ENCODE assay signal across 26 cellular contexts in genomic region chr5:118111956-118112355, GRCh38.
"Had no signal": no experiment of that assay in that cellular context is flagged by ENCODE, and none has a peak within 500 bp of the region (broad histone marks: within the 10 kb centered on the region; RNA-seq: fewer than 3 reads in every experiment).

No MANE protein-coding gene starts in this region.

- H3K27me3 Mint-ChIP-seq: naive thymus-derived CD4-positive, alpha-beta T cell had no signal

- H3K4me1 ChIP-seq: esophagus squamous epithelium, gastrocnemius medialis, heart right ventricle, lower lobe of right lung had no signal

- H3K4me1 Mint-ChIP-seq: immature natural killer cell; naive thymus-derived CD4-positive, alpha-beta T cell had no signal

- H3K36me3 Mint-ChIP-seq: naive thymus-derived CD4-positive, alpha-beta T cell had no signal

- H3K27me3 ChIP-seq: dorsolateral prefrontal cortex, esophagus squamous epithelium, gastrocnemius medialis, heart right ventricle had no signal

- DNase-seq: dermis blood vessel endothelial cell; dorsolateral prefrontal cortex; effector CD4-positive, alpha-beta T cell; effector memory CD4-positive, alpha-beta T cell; erythroblast; esophagus squamous epithelium; foreskin fibroblast; foreskin melanocyte; gastrocnemius medialis; glutamatergic neuron; head of caudate nucleus; heart right ventricle; hippocampal formation; immature natural killer cell; islet precursor cell; kidney glomerular epithelial cell; left colon; left ventricle myocardium superior; lower lobe of right lung; mesenchymal stem cell; midbrain; naive thymus-derived CD4-positive, alpha-beta T cell had no signal

- ATAC-seq: esophagus mucosa; gastrocnemius medialis; heart right ventricle; left colon; left lobe of liver; left ventricle myocardium superior; lower lobe of right lung; naive thymus-derived CD4-positive, alpha-beta T cell had no signal

- H3K27ac Mint-ChIP-seq: immature natural killer cell; naive thymus-derived CD4-positive, alpha-beta T cell had no signal

- H3K4me3 ChIP-seq: coronary artery, dorsolateral prefrontal cortex, esophagus squamous epithelium, gastrocnemius medialis, heart right ventricle, lower lobe of right lung had no signal

- H3K4me3 Mint-ChIP-seq: immature natural killer cell; naive thymus-derived CD4-positive, alpha-beta T cell had no signal

- H3K9me3 ChIP-seq: esophagus squamous epithelium, gastrocnemius medialis, heart right ventricle, lower lobe of right lung had no signal

- H3K36me3 ChIP-seq: esophagus squamous epithelium, gastrocnemius medialis, heart right ventricle, lower lobe of right lung had no signal

- H3K27ac ChIP-seq: coronary artery, dorsolateral prefrontal cortex, epithelial cell of prostate, esophagus squamous epithelium, gastrocnemius medialis, heart right ventricle, lower lobe of right lung had no signal
